22 cellular contexts compared by ENCODE assay signal in the genomic region with DNA sequence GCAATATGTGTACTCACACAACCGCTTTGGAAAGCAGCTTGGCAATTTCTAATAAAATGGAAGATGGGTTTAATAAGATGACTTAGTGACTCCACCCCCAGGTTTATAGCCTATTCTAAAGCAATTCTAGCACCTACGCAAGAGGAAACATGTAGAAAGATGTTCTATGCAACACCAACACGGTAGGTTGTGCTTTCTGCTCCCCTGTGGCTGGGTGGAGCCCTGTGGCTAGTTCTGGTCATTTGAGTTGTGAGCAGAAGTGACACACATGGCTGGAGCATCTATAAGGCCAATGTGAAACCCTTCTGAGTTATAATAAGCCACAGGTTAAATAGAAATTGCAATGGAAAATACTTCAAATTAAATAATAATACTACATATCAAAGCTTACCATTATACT.
DNase-seq lines count a peak whose midpoint lies in the region; ATAC-seq, FAIRE-seq and TF ChIP-seq lines count a peak whose summit lies in the region.
"Had no signal": no experiment of that assay in that cellular context is flagged by ENCODE, and none has a peak within 500 bp of the region (broad histone marks: within the 10 kb centered on the region; RNA-seq: fewer than 3 reads in every experiment).

No MANE protein-coding gene starts in this region.

- no peaks in the 10 kb centered on the region for H3K36me3 Mint-ChIP-seq in memory B cell
- peaks cover 2 to 18% of the 10 kb centered on the region in 2 donors for H3K36me3 Mint-ChIP-seq in stimulated activated naive B cell treated with anti-CD40 and anti-IgM and Interleukin-4, amounts not matched to agents 10 μg/mL and 1 μg/mL and 100 μg/mL, for 72 hours
- H3K36me3 Mint-ChIP-seq: CD14-positive monocyte had no signal

- H3K9me2 ChIP-seq in Loucy (replicated peaks; ENCODE audit: low read depth, low read length) = no peaks in the 10 kb centered on the region

- H3K4me2 ChIP-seq in Loucy (ENCODE audit: low read depth, low read length, poor library complexity, severe bottlenecking) (no peak overlapping the region), GM12878 (ENCODE audit: control insufficient read depth, insufficient read depth) (no peak overlapping the region)
- H3K4me2 ChIP-seq: BLaER1 treated with 17β-estradiol and CSF1 and Interleukin-3, amounts not matched to agents 10 nM and 100 nM had no signal

- no peak for TF ChIP-seq EP300 in GM12878 (IDR thresholded peaks at IDR 0.05; ENCODE audit: borderline replicate concordance in 1 of 2, control insufficient read depth in 1 of 2, low read depth in 2 of 2, low read length in 2 of 2)

- CTCF ChIA-PET in GM12878 (lab: Yijun Ruan, JAX) = interaction anchor here (0.6 kb wide), 1 partner anchor 1035 kb away, joined by 3 read pairs; no protein-coding TSS in a partner anchor

- no peaks in the 10 kb centered on the region for H3K9me3 Mint-ChIP-seq in memory B cell
- peaks cover 0 to 2% of the 10 kb centered on the region in 2 donors for H3K9me3 Mint-ChIP-seq in stimulated activated naive B cell treated with anti-CD40 and anti-IgM and Interleukin-4, amounts not matched to agents 10 μg/mL and 1 μg/mL and 100 μg/mL, for 72 hours
- H3K9me3 Mint-ChIP-seq: CD14-positive monocyte; CD4-positive, alpha-beta T cell; CD8-positive, alpha-beta memory T cell had no signal

- H3K36me3 ChIP-seq in Loucy (ENCODE audit: insufficient read depth, low read length) (no peaks in the 10 kb centered on the region), GM12878 (ENCODE audit: control insufficient read depth in 2 of 2, insufficient read depth in 2 of 2, low read length in 1 of 2) (no peaks in the 10 kb centered on the region)
- H3K36me3 ChIP-seq: BE2C; BLaER1 treated with 17β-estradiol and CSF1 and Interleukin-3, amounts not matched to agents 10 nM and 100 nM had no signal

- no peak for TF ChIP-seq POLR2A in GM12878 (IDR thresholded peaks at IDR 0.05; ENCODE audit: low read depth, low read length)

- no peak overlapping the region for H3K4me3 ChIP-seq in Loucy (ENCODE audit: low read length, poor library complexity, severe bottlenecking)
- H3K4me3 ChIP-seq in GM12878 = no peak overlapping the region
- H3K4me3 ChIP-seq: BLaER1 treated with 17β-estradiol and CSF1 and Interleukin-3, amounts not matched to agents 10 nM and 100 nM had no signal

- intact Hi-C loops in GM12878 (cut with micrococcal nuclease; ENCODE audit: unreplicated experiment) = no loop called here

- WGBS in GM12878 (ENCODE audit: insufficient coverage, insufficient replicate concordance, low lambda C conversion rate, missing lambda C conversion rate) = 32% methylated on average over 3 of the region's 3 CpGs

- no peak overlapping the region for H3K4me3 Mint-ChIP-seq in memory B cell
- no peak overlapping the region for H3K4me3 Mint-ChIP-seq in stimulated activated naive B cell treated with anti-CD40 and anti-IgM and Interleukin-4, amounts not matched to agents 10 μg/mL and 1 μg/mL and 100 μg/mL, for 72 hours
- H3K4me3 Mint-ChIP-seq: CD14-positive monocyte; CD4-positive, alpha-beta T cell; CD8-positive, alpha-beta memory T cell had no signal

- DNase-seq in GM12878 (ENCODE audit: low read depth, low spot score) = no peak
- DNase-seq in memory B cell (ENCODE audit: low spot score in 2 of 2) = no peak
- DNase-seq in stimulated activated naive B cell treated with anti-CD40 and anti-IgM and Interleukin-4, amounts not matched to agents 10 μg/mL and 1 μg/mL and 100 μg/mL, for 72 hours = peak; percentile 37
- no peak for DNase-seq in kidney glomerular epithelial cell (lab: John Stamatoyannopoulos, UW)
- no peak for DNase-seq in A172 (ENCODE audit: low spot score)
- DNase-seq in ecto neural progenitor cell (ENCODE audit: low spot score) = no peak
- DNase-seq: 8988T; BE2C; CD4-positive, alpha-beta T cell; CD8-positive, alpha-beta memory T cell; DMS 273 treated with DMSO at 0.1 percent for 48 hours; DMS79; EL; GF-D8; GOT3; H7; HCEC 1CT had no signal

- TF ChIP-seq CTCF in Loucy (conservative IDR thresholded peaks at IDR 0.05; ENCODE audit: low read length) = no peak
- TF ChIP-seq CTCF in GM12878 (IDR thresholded peaks at IDR 0.05 in 2 of 3, conservative IDR thresholded peaks at IDR 0.05 in 1 of 3; ENCODE audit: control insufficient read depth in 2 of 3, extremely low read depth in 1 of 3, insufficient read depth in 1 of 3, low read depth in 3 of 3, low read length in 3 of 3) = no peak

- SMC1A ChIA-PET in GM12878 (lab: Charles Lee; ENCODE audit: uncharacterized antibody, unreplicated experiment) = interaction anchor here (1.1 to 1.4 kb wide), 3 partner anchors 8 to 218 kb away, joined by 3 to 5 read pairs (median 3); no protein-coding TSS in a partner anchor

- no peaks in the 10 kb centered on the region for H3K79me2 ChIP-seq in Loucy (ENCODE audit: insufficient read depth, low read length)
- H3K79me2 ChIP-seq in GM12878 (ENCODE audit: control insufficient read depth, insufficient read depth, low read length) = no peaks in the 10 kb centered on the region

- H2AFZ ChIP-seq in Loucy (ENCODE audit: low read length) = no peak overlapping the region
- no peak overlapping the region for H2AFZ ChIP-seq in GM12878 (ENCODE audit: control insufficient read depth, low read depth, low read length)

- H3K27me3 ChIP-seq in Loucy (ENCODE audit: insufficient read depth, low read length, poor library complexity, severe bottlenecking) (no peaks in the 10 kb centered on the region), GM12878 (replicated peaks in 1 of 2; ENCODE audit: control insufficient read depth in 2 of 2, insufficient read depth in 2 of 2, low read length in 1 of 2) (no peaks in the 10 kb centered on the region; a peak in 1 of 4 replicates)
- H3K27me3 ChIP-seq: BE2C; BLaER1 treated with 17β-estradiol and CSF1 and Interleukin-3, amounts not matched to agents 10 nM and 100 nM had no signal

- peaks cover 12% of the 10 kb centered on the region for H3K4me1 Mint-ChIP-seq in memory B cell
- H3K4me1 Mint-ChIP-seq in stimulated activated naive B cell treated with anti-CD40 and anti-IgM and Interleukin-4, amounts not matched to agents 10 μg/mL and 1 μg/mL and 100 μg/mL, for 72 hours = peaks cover 25 to 40% of the 10 kb centered on the region in 2 donors
- H3K4me1 Mint-ChIP-seq: CD8-positive, alpha-beta memory T cell had no signal

- peaks cover 70% of the 10 kb centered on the region for H3K4me1 ChIP-seq in Loucy (ENCODE audit: insufficient read depth, low read length, poor library complexity, severe bottlenecking)
- no peaks in the 10 kb centered on the region for H3K4me1 ChIP-seq in GM12878 (ENCODE audit: control insufficient read depth, insufficient read depth, low read length)
- H3K4me1 ChIP-seq: BE2C had no signal

- POLR2A ChIA-PET in GM12878 (lab: Charles Lee) = interaction anchor here (0.5 kb wide), 1 partner anchor 331 kb away, joined by 4 read pairs; no protein-coding TSS in a partner anchor

- no peak overlapping the region for H3K27ac ChIP-seq in GM12878 (ENCODE audit: control insufficient read depth, insufficient read depth)
- H3K27ac ChIP-seq: BLaER1 treated with 17β-estradiol and CSF1 and Interleukin-3, amounts not matched to agents 10 nM and 100 nM had no signal

- RAD21 ChIA-PET in GM12878 (lab: Charles Lee; ENCODE audit: unreplicated experiment) = no interaction called here

- no peaks in the 10 kb centered on the region for H4K20me1 ChIP-seq in Loucy (ENCODE audit: insufficient read depth, low read length, poor library complexity, severe bottlenecking)
- H4K20me1 ChIP-seq in GM12878 (ENCODE audit: control insufficient read depth, insufficient read depth) = no peaks in the 10 kb centered on the region
- H4K20me1 ChIP-seq: BLaER1 treated with 17β-estradiol and CSF1 and Interleukin-3, amounts not matched to agents 10 nM and 100 nM had no signal

- no peaks in the 10 kb centered on the region for H3K27me3 Mint-ChIP-seq in memory B cell
- no peaks in the 10 kb centered on the region for H3K27me3 Mint-ChIP-seq in stimulated activated naive B cell treated with anti-CD40 and anti-IgM and Interleukin-4, amounts not matched to agents 10 μg/mL and 1 μg/mL and 100 μg/mL, for 72 hours
- H3K27me3 Mint-ChIP-seq: CD4-positive, alpha-beta T cell had no signal

- BruUV-seq in GM12878 (replicated peaks; lab: Mats Ljungman, UMichigan) = no TSS peak

- no peaks in the 10 kb centered on the region for H3F3A ChIP-seq in Loucy (ENCODE audit: low read depth)

- no peaks in the 10 kb centered on the region for H3K9me3 ChIP-seq in Loucy (ENCODE audit: insufficient read depth, low read depth, low read length)
- H3K9me3 ChIP-seq in GM12878 (replicated peaks; ENCODE audit: control insufficient read depth, insufficient read depth, low read length) = no peaks in the 10 kb centered on the region
- H3K9me3 ChIP-seq: BE2C had no signal

- no peak for TF ChIP-seq RAD21 in GM12878 (IDR thresholded peaks at IDR 0.05; ENCODE audit: insufficient read depth, low read depth, low read length)

- FAIRE-seq in GM12878 (lab: Jason Lieb, UNC) = no peak
- FAIRE-seq: D721Med, GM12892 had no signal

- in situ Hi-C loops in GM12878 (cut with MboI) = no loop called here

- no peak overlapping the region for H3K27ac Mint-ChIP-seq in memory B cell
- H3K27ac Mint-ChIP-seq in stimulated activated naive B cell treated with anti-CD40 and anti-IgM and Interleukin-4, amounts not matched to agents 10 μg/mL and 1 μg/mL and 100 μg/mL, for 72 hours = no peak overlapping the region
- H3K27ac Mint-ChIP-seq: CD14-positive monocyte; CD4-positive, alpha-beta T cell; CD8-positive, alpha-beta memory T cell had no signal

- ATAC-seq in GM12878 (0 out of 3 replicates have a peak, but pooled peaks have one; percentile 31), memory B cell (ENCODE audit: low read depth) (peak; percentile 74)
- ATAC-seq in stimulated activated naive B cell treated with anti-CD40 and anti-IgM and Interleukin-4, amounts not matched to agents 10 μg/mL and 1 μg/mL and 100 μg/mL, for 72 hours (replicated peaks) = peak; percentile 78 to 82

- H3K9ac ChIP-seq in Loucy (ENCODE audit: low read depth, low read length, poor library complexity, severe bottlenecking) = peak overlapping the region; percentile 4
- H3K9ac ChIP-seq in GM12878 (ENCODE audit: control insufficient read depth, insufficient read depth, low read length) = no peak overlapping the region
- H3K9ac ChIP-seq: BLaER1 treated with 17β-estradiol and CSF1 and Interleukin-3, amounts not matched to agents 10 nM and 100 nM had no signal

TF ChIP-seq in GM12878, 131 proteins besides CTCF, POLR2A, EP300 and RAD21 (continues in another document):
- TF ChIP-seq, protein P1, sequence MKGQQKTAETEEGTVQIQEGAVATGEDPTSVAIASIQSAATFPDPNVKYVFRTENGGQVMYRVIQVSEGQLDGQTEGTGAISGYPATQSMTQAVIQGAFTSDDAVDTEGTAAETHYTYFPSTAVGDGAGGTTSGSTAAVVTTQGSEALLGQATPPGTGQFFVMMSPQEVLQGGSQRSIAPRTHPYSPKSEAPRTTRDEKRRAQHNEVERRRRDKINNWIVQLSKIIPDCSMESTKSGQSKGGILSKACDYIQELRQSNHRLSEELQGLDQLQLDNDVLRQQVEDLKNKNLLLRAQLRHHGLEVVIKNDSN (IDR thresholded peaks at IDR 0.05; ENCODE audit: borderline replicate concordance, extremely low read length, insufficient read depth, low read depth, low read length) = no peak
- TF ChIP-seq RCOR1 (conservative IDR thresholded peaks at IDR 0.05; ENCODE audit: low read depth, low read length) (no peak), CREB1 (IDR thresholded peaks at IDR 0.05; ENCODE audit: low read depth) (no peak), SIN3A (IDR thresholded peaks at IDR 0.05; ENCODE audit: low read depth, low read length) (no peak), EED (IDR thresholded peaks at IDR 0.05; ENCODE audit: low read depth) (no peak)
